In the genomic region with DNA sequence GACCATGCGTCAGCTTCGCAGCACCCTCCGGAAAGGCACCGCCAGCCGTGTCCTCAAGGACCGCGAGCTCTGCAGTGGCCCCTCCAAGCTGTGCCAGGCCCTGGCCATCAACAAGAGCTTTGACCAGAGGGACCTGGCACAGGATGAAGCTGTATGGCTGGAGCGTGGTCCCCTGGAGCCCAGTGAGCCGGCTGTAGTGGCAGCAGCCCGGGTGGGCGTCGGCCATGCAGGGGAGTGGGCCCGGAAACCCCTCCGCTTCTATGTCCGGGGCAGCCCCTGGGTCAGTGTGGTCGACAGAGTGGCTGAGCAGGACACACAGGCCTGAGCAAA, we compare ENCODE assay signal across 9 cellular contexts. TPM values are rescaled to one million over a fixed set of nuclear protein-coding genes. Genes with fewer than 3 reads are reported as not detected.
A peak's percentile ranks its signal among the peaks of the same experiment; 100 is the strongest.
DNase-seq lines count a peak whose midpoint lies in the region; ATAC-seq, FAIRE-seq and TF ChIP-seq lines count a peak whose summit lies in the region.
"Had no signal": no experiment of that assay in that cellular context is flagged by ENCODE, and none has a peak within 500 bp of the region (broad histone marks: within the 10 kb centered on the region; RNA-seq: fewer than 3 reads in every experiment).

No MANE protein-coding gene starts in this region.

- H2BK5ac ChIP-seq in mesenchymal stem cell (ENCODE audit: low read depth, low read length, poor library complexity, severe bottlenecking) = no peak overlapping the region

- H3K4me3 ChIP-seq in mammary epithelial cell (replicated peaks in 1 of 3; ENCODE audit: insufficient read depth in 1 of 3, low read depth in 2 of 3, low read length in 3 of 3) (no peak overlapping the region), adrenal gland (no peak overlapping the region), mesenchymal stem cell (ENCODE audit: insufficient read depth in 1 of 2, low read depth in 1 of 2, low read length in 2 of 2) (peak overlapping the region in 1 of 2 experiments; percentile 34), transverse colon (no peak overlapping the region)

- peak overlapping the region in 1 of 2 experiments; percentile 86 for H3K4ac ChIP-seq in mesenchymal stem cell (ENCODE audit: low read depth in 1 of 2, low read length in 2 of 2)

- H3K27me3 ChIP-seq in mammary epithelial cell (ENCODE audit: insufficient read depth, low read length) (no peaks in the 10 kb centered on the region), adrenal gland (no peaks in the 10 kb centered on the region), mesenchymal stem cell (ENCODE audit: control insufficient read depth in 1 of 2, insufficient read depth in 1 of 2, low read length in 2 of 2) (no peaks in the 10 kb centered on the region), transverse colon (no peaks in the 10 kb centered on the region)

- H3K9ac ChIP-seq in mammary epithelial cell (ENCODE audit: insufficient read depth, low read length) (no peak overlapping the region), mesenchymal stem cell (ENCODE audit: low read length) (peak overlapping the region; percentile 72)

- in situ Hi-C loops in mammary epithelial cell (cut with MboI; ENCODE audit: low sequenced_read_pairs in 2 of 2) (no loop called here), transverse colon (cut with MboI; ENCODE audit: low pct_ligation_motif_present in 1 of 4, low pct_unique_long_range_greater_than_20kb in 1 of 4, low sequenced_read_pairs in 3 of 4) (no loop called here)

- no peak for DNase-seq in MCF 10A (ENCODE audit: unreplicated experiment)
- no peak for DNase-seq in mammary epithelial cell
- no peak for DNase-seq in adrenal gland
- no peak for DNase-seq in mesenchymal stem cell
- DNase-seq in transverse colon = no peak
- no peak for DNase-seq in NCI-H2227 (lab: John Stamatoyannopoulos, UW; ENCODE audit: unreplicated experiment)
- no peak for DNase-seq in D721Med (ENCODE audit: insufficient read length, low spot score)

- TF ChIP-seq POLR2A in adrenal gland (IDR thresholded peaks at IDR 0.05) = no peak
- no peak for TF ChIP-seq POLR2A in transverse colon (IDR thresholded peaks at IDR 0.05)

- peaks cover 34% of the 10 kb centered on the region for H3K79me1 ChIP-seq in mesenchymal stem cell (replicated peaks; ENCODE audit: low read length, poor library complexity, severe bottlenecking)

- no peak for TF ChIP-seq EP300 in transverse colon (IDR thresholded peaks at IDR 0.05; ENCODE audit: low read depth)

- intact Hi-C loops in MCF 10A (cut with micrococcal nuclease) (no loop called here), mammary epithelial cell (cut with micrococcal nuclease) (no loop called here), adrenal gland (cut with DNase I) (no loop called here), transverse colon (cut with DNase I; ENCODE audit: low total_unique reads) (no loop called here)

- no peak for FAIRE-seq in D721Med (lab: Jason Lieb, UNC)

- H4K20me1 ChIP-seq in mammary epithelial cell (ENCODE audit: insufficient read depth, low read length) = no peaks in the 10 kb centered on the region

- peak overlapping the region in 1 of 2 experiments; percentile 94 for H3K14ac ChIP-seq in mesenchymal stem cell (ENCODE audit: low read length in 2 of 2)

- ATAC-seq in GM21717 (IDR thresholded peaks at IDR 0.05; ENCODE audit: unreplicated experiment) = no peak

- H3K9me3 ChIP-seq in mammary epithelial cell (replicated peaks; ENCODE audit: insufficient read depth, low read length) = no peaks in the 10 kb centered on the region
- H3K9me3 ChIP-seq in adrenal gland (replicated peaks in 1 of 3) = no peaks in the 10 kb centered on the region
- H3K9me3 ChIP-seq in mesenchymal stem cell (ENCODE audit: control insufficient read depth, low read length) = no peaks in the 10 kb centered on the region
- no peaks in the 10 kb centered on the region for H3K9me3 ChIP-seq in transverse colon

- H3K27ac Mint-ChIP-seq in MCF 10A (ENCODE audit: low read depth, unreplicated experiment) = peak overlapping the region; percentile 73

- H3K9me3 Mint-ChIP-seq in MCF 10A (ENCODE audit: unreplicated experiment) = no peaks in the 10 kb centered on the region
- H3K9me3 Mint-ChIP-seq: central memory CD8-positive, alpha-beta T cell had no signal

- CTCF ChIA-PET in MCF 10A (lab: Yijun Ruan, JAX) (interaction anchor here (0.9 to 1.7 kb wide), 5 partner anchors 10 to 277 kb away, joined by 3 to 8 read pairs (median 4); no protein-coding TSS in a partner anchor), mammary epithelial cell (lab: Charles Lee; ENCODE audit: low non-redundant PET) (no interaction called here)

- H2BK120ac ChIP-seq in mesenchymal stem cell (ENCODE audit: low read depth, low read length) = peak overlapping the region; percentile 12

- peak overlapping the region; percentile 37 for H2BK15ac ChIP-seq in mesenchymal stem cell (ENCODE audit: low read depth, poor library complexity, severe bottlenecking)

- H3K36me3 Mint-ChIP-seq in MCF 10A (ENCODE audit: insufficient read depth, unreplicated experiment) = peaks cover 46% of the 10 kb centered on the region

- TF ChIP-seq CTCF in MCF 10A (IDR thresholded peaks at IDR 0.05; ENCODE audit: unreplicated experiment) (no peak), mammary epithelial cell (conservative IDR thresholded peaks at IDR 0.05 in 1 of 2, IDR thresholded peaks at IDR 0.05 in 1 of 2; ENCODE audit: extremely low read depth in 1 of 2, insufficient read depth in 1 of 2, low read depth in 1 of 2, low read length in 2 of 2) (no peak), adrenal gland (IDR thresholded peaks at IDR 0.05) (no peak), transverse colon (IDR thresholded peaks at IDR 0.05) (no peak), D721Med (IDR thresholded peaks at IDR 0.05; ENCODE audit: insufficient read depth, missing control alignments) (no peak)

- H3K4me1 ChIP-seq in mammary epithelial cell (ENCODE audit: insufficient read depth, low read length) = peaks cover 21% of the 10 kb centered on the region
- peaks cover 6 to 20% of the 10 kb centered on the region in 2 donors for H3K4me1 ChIP-seq in adrenal gland (replicated peaks in 1 of 2)
- H3K4me1 ChIP-seq in mesenchymal stem cell (ENCODE audit: control insufficient read depth, insufficient read depth, low read depth, low read length) = peaks cover 52% of the 10 kb centered on the region
- peaks cover 8 to 21% (median 16%) of the 10 kb centered on the region in 4 donors for H3K4me1 ChIP-seq in transverse colon

- peak overlapping the region in 1 of 2 experiments; percentile 56 for H3K23ac ChIP-seq in mesenchymal stem cell (ENCODE audit: low read length in 2 of 2)

- H2AFZ ChIP-seq in mammary epithelial cell (ENCODE audit: low read depth, low read length) = no peak overlapping the region
- no peak overlapping the region for H2AFZ ChIP-seq in mesenchymal stem cell (ENCODE audit: low read depth, low read length)

- peak overlapping the region; percentile 34 for H4K91ac ChIP-seq in mesenchymal stem cell (ENCODE audit: low read length)

- no TSS peak for BruUV-seq in MCF 10A (replicated peaks; lab: Mats Ljungman, UMichigan)
- no TSS peak for BruUV-seq in mammary epithelial cell (replicated peaks; lab: Mats Ljungman, UMichigan)

- WGBS in mammary epithelial cell (ENCODE audit: low coverage, missing lambda C conversion rate) = no CpG with 5 or more reads among the region's 16 CpGs
- WGBS in adrenal gland, 4 donors = 60 to 92% (median 78%) methylated on average over 6 to 16 of the region's 16 CpGs
- WGBS in mesenchymal stem cell = 94% methylated on average over 16 of the region's 16 CpGs
- WGBS in transverse colon (ENCODE audit: low coverage in 1 of 2), 2 donors = 85% methylated on average over 16 of the region's 16 CpGs; no CpG with 5 or more reads in 1 of the 2 donors

- H3K27ac ChIP-seq in mammary epithelial cell (ENCODE audit: insufficient read depth, low read depth, low read length) (no peak overlapping the region), adrenal gland (peak overlapping the region in 3 of 5 donors; percentile 41 to 85 (median 82)), mesenchymal stem cell (ENCODE audit: low read length, poor library complexity, severe bottlenecking) (peak overlapping the region; percentile 90), transverse colon (peak overlapping the region; percentile 38 to 75 (median 66))

- H3K4me3 Mint-ChIP-seq in MCF 10A (ENCODE audit: unreplicated experiment) = no peak overlapping the region

- H3K27me3 Mint-ChIP-seq in MCF 10A (ENCODE audit: insufficient read depth, unreplicated experiment) = no peaks in the 10 kb centered on the region
- H3K27me3 Mint-ChIP-seq: central memory CD8-positive, alpha-beta T cell had no signal

- H3K36me3 ChIP-seq in mammary epithelial cell (ENCODE audit: insufficient read depth, low read length) (peaks cover 3% of the 10 kb centered on the region), adrenal gland (replicated peaks in 1 of 2) (peaks cover 0 to 55% of the 10 kb centered on the region in 2 donors), mesenchymal stem cell (ENCODE audit: control insufficient read depth in 1 of 2, insufficient read depth in 2 of 2, low read depth in 1 of 2, low read length in 2 of 2) (peaks cover 72 to 79% of the 10 kb centered on the region in 2 experiments), transverse colon (peaks cover 0 to 9% (median 3%) of the 10 kb centered on the region in 4 donors)

- peak overlapping the region in 1 of 2 experiments; percentile 93 for H2BK12ac ChIP-seq in mesenchymal stem cell (ENCODE audit: low read length in 2 of 2)

- H3K18ac ChIP-seq in mesenchymal stem cell (ENCODE audit: low read depth in 1 of 2, low read length in 2 of 2) = peak overlapping the region; percentile 12 to 84

- no peak overlapping the region for H3K4me2 ChIP-seq in mammary epithelial cell (ENCODE audit: insufficient read depth, low read depth, low read length)
- H3K4me2 ChIP-seq in mesenchymal stem cell (ENCODE audit: low read length, poor library complexity, severe bottlenecking) = no peak overlapping the region

- dilution Hi-C loops in mammary epithelial cell (cut with HindIII; ENCODE audit: low sequenced_read_pairs) = no loop called here

- H4K8ac ChIP-seq in mesenchymal stem cell (ENCODE audit: low read length) = no peak overlapping the region

- H3K4me1 Mint-ChIP-seq in MCF 10A (ENCODE audit: insufficient read depth, unreplicated experiment) = peaks cover 8% of the 10 kb centered on the region

- POLR2A ChIA-PET in MCF 10A (lab: Yijun Ruan, JAX) = interaction anchor here (1.3 to 1.8 kb wide), 2 partner anchors 9 to 12 kb away, joined by 4 to 8 read pairs; no protein-coding TSS in a partner anchor

- H2AK5ac ChIP-seq in mesenchymal stem cell (ENCODE audit: low read length, severe bottlenecking) = peak overlapping the region; percentile 1

- no peaks in the 10 kb centered on the region for H3K79me2 ChIP-seq in mammary epithelial cell (ENCODE audit: insufficient read depth, low read length)

RNA-seq across cellular contexts. Expression of a gene that starts 7.4 kb away (rescaled TPM):
- 62.8 and 66.1 TPM in 2 replicates for total RNA-seq in MCF 10A (2022)
- 10 to 100 TPM; 50.7 to 70.5 TPM for total RNA-seq in mammary epithelial cell
- polyA plus RNA-seq in mammary epithelial cell = 50.9 TPM
- polyA minus RNA-seq in mammary epithelial cell = 8.3 TPM
- 100 to 1,000 TPM in 4 of 8 donors, 10 to 100 TPM in 4; 60.9 to 207 (median 91.3) TPM for total RNA-seq in adrenal gland
- polyA plus RNA-seq in adrenal gland = 100 to 1,000 TPM in 2 of 3 donors, 1 to 10 TPM in 1; 5.0 to 148 (median 129) TPM
- polyA plus RNA-seq in mesenchymal stem cell (2013, experiment 1 of 2) = 156 TPM
- 156 TPM for polyA plus RNA-seq in mesenchymal stem cell (2013, experiment 2 of 2)
- total RNA-seq in transverse colon = 10 to 100 TPM; 22.3 to 63.2 (median 51.2) TPM

RNA-seq across cellular contexts. Expression of a gene that starts 13.0 kb away (rescaled TPM):
- 26.3 and 30.0 TPM in 2 replicates for total RNA-seq in MCF 10A (2022)
- total RNA-seq in mammary epithelial cell = 10 to 100 TPM; 20.5 to 42.0 TPM
- polyA plus RNA-seq in mammary epithelial cell = 25.8 TPM
- polyA minus RNA-seq in mammary epithelial cell = 49.8 TPM
- total RNA-seq in adrenal gland = 10 to 100 TPM in 1 of 8 donors, 1 to 10 TPM in 7; 3.7 to 10.2 (median 7.6) TPM
- 10 to 100 TPM in 2 of 3 donors, 1 to 10 TPM in 1; 2.3 to 55.7 (median 47.1) TPM for polyA plus RNA-seq in adrenal gland
- polyA plus RNA-seq in mesenchymal stem cell (2013, experiment 1 of 2) = 73.8 TPM
- 69.6 TPM for polyA plus RNA-seq in mesenchymal stem cell (2013, experiment 2 of 2)
- 100 to 1,000 TPM in 1 of 4 donors, 10 to 100 TPM in 3; 11.9 to 179 (median 33.8) TPM for total RNA-seq in transverse colon

RNA-seq across cellular contexts. Expression of a gene that starts 31.8 kb away (rescaled TPM):
- total RNA-seq in MCF 10A (2022) (11.9 and 21.2 TPM in 2 replicates), mammary epithelial cell (10 to 100 TPM in 1 of 2 donors, 1 to 10 TPM in 1; 7.3 to 27.0 TPM), adrenal gland (10 to 100 TPM; 22.6 to 35.5 (median 27.9) TPM), transverse colon (10 to 100 TPM in 3 of 4 donors, 1 to 10 TPM in 1; 5.6 to 27.9 (median 20.2) TPM)
- polyA plus RNA-seq in mammary epithelial cell (54.3 TPM), adrenal gland (10 to 100 TPM; 35.3 to 51.1 (median 40.2) TPM)
- 46.0 TPM for polyA minus RNA-seq in mammary epithelial cell
- 22.6 TPM for polyA plus RNA-seq in mesenchymal stem cell (2013, experiment 1 of 2)
- polyA plus RNA-seq in mesenchymal stem cell (2013, experiment 2 of 2) = 24.2 TPM

RNA-seq across cellular contexts. Expression of a gene that starts 32.0 kb away (rescaled TPM):
- total RNA-seq in MCF 10A (2022) (14.8 and 19.2 TPM in 2 replicates), mammary epithelial cell (10 to 100 TPM in 1 of 2 donors, 1 to 10 TPM in 1; 2.5 to 16.0 TPM), adrenal gland (10 to 100 TPM in 4 of 8 donors, 1 to 10 TPM in 4; 3.6 to 21.4 (median 9.0) TPM), transverse colon (10 to 100 TPM in 1 of 4 donors, 1 to 10 TPM in 2, not detected in 1; 4.6 to 12.7 (median 5.2) TPM)
- polyA plus RNA-seq in mammary epithelial cell (37.7 TPM), adrenal gland (10 to 100 TPM in 1 of 3 donors, 1 to 10 TPM in 2; 6.1 to 15.1 (median 8.4) TPM)
- polyA minus RNA-seq in mammary epithelial cell = 9.3 TPM
- polyA plus RNA-seq in mesenchymal stem cell (2013, experiment 1 of 2) = 8.4 TPM
- polyA plus RNA-seq in mesenchymal stem cell (2013, experiment 2 of 2) = 8.7 TPM

RNA-seq across cellular contexts. Expression of a gene that starts 53.1 kb away (rescaled TPM):
- total RNA-seq in MCF 10A (2022) (34.9 and 45.2 TPM in 2 replicates), mammary epithelial cell (10 to 100 TPM; 13.3 to 44.5 TPM), adrenal gland (10 to 100 TPM; 16.6 to 46.2 (median 34.0) TPM), transverse colon (10 to 100 TPM; 12.8 to 99.5 (median 22.6) TPM)
- polyA plus RNA-seq in mammary epithelial cell (15.7 TPM), adrenal gland (10 to 100 TPM; 22.3 to 45.8 (median 29.1) TPM)
- 56.5 TPM for polyA minus RNA-seq in mammary epithelial cell
- polyA plus RNA-seq in mesenchymal stem cell (2013, experiment 1 of 2) = 43.1 TPM
- polyA plus RNA-seq in mesenchymal stem cell (2013, experiment 2 of 2) = 41.6 TPM
